ENCODE assay signal across 27 cellular contexts in the genomic region with DNA sequence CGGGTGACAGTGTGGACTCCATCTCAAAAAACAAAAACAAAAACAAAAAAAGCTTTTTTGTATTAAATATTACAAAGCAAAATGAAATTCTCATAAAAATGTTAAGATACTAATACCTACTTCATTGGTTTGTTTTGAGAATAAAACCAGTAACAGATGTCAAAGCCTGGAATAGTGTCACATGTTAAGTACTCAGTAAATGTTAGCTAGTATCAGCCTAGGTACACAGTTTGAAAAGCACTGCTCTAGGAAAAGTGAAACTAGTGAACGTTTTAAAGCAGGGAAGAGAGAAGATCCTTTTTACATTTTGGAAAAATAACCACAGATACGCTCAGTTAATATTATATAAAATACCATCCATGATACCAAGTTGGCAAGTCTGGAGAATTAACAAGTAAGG. TPM values are rescaled to one million over a fixed set of nuclear protein-coding genes. Genes with fewer than 3 reads are reported as not detected.
DNase-seq lines count a peak whose midpoint lies in the region; ATAC-seq and TF ChIP-seq lines count a peak whose summit lies in the region.
"Had no signal": no experiment of that assay in that cellular context is flagged by ENCODE, and none has a peak within 500 bp of the region (broad histone marks: within the 10 kb centered on the region; RNA-seq: fewer than 3 reads in every experiment).

No MANE protein-coding gene starts in this region.

- peaks cover 8 to 19% of the 10 kb centered on the region in 2 donors for H3K36me3 Mint-ChIP-seq in activated naive CD4-positive, alpha-beta T cell treated with anti-CD3 and anti-CD28 coated beads, Interleukin-2, amount 50 U/mL, for 72 hours
- H3K36me3 Mint-ChIP-seq in activated T-helper 17 cell treated with anti-CD3 and anti-CD28 coated beads, Interleukin-2, amount 50 U/mL, for 72 hours (ENCODE audit: low read depth) = peaks cover 80% of the 10 kb centered on the region
- H3K36me3 Mint-ChIP-seq in type B pancreatic cell = peaks cover 25% of the 10 kb centered on the region

- H3K4me1 ChIP-seq in heart left ventricle (peaks cover 0 to 49% (median 38%) of the 10 kb centered on the region in 12 donors), Peyer's patch (peaks cover 0 to 16% (median 2%) of the 10 kb centered on the region in 4 donors)
- H3K4me1 ChIP-seq: neural progenitor cell had no signal

- H3K4me3 ChIP-seq in heart left ventricle (no peak overlapping the region), Peyer's patch (no peak overlapping the region)
- H3K4me3 ChIP-seq: adrenal gland, gastroesophageal sphincter, HAP-1, neural progenitor cell, stomach, tibial artery had no signal

- no peaks in the 10 kb centered on the region for H3K27me3 Mint-ChIP-seq in activated T-helper 17 cell treated with anti-CD3 and anti-CD28 coated beads, Interleukin-2, amount 50 U/mL, for 72 hours
- no peaks in the 10 kb centered on the region for H3K27me3 Mint-ChIP-seq in type B pancreatic cell
- H3K27me3 Mint-ChIP-seq: CD4-positive, alpha-beta T cell; effector memory CD8-positive, alpha-beta T cell; progenitor cell of endocrine pancreas had no signal

- TF ChIP-seq CTCF in type B pancreatic cell (conservative IDR thresholded peaks at IDR 0.05) (no peak), heart left ventricle (IDR thresholded peaks at IDR 0.05) (no peak), Peyer's patch (IDR thresholded peaks at IDR 0.05) (no peak)

- H3K4me3 Mint-ChIP-seq in activated T-helper 17 cell treated with anti-CD3 and anti-CD28 coated beads, Interleukin-2, amount 50 U/mL, for 72 hours = peak overlapping the region; percentile 67
- no peak overlapping the region for H3K4me3 Mint-ChIP-seq in type B pancreatic cell
- H3K4me3 Mint-ChIP-seq: CD4-positive, alpha-beta T cell; neural progenitor cell had no signal

- H3K9me3 ChIP-seq in heart left ventricle (no peaks in the 10 kb centered on the region), Peyer's patch (no peaks in the 10 kb centered on the region)
- H3K9me3 ChIP-seq: adrenal gland, gastroesophageal sphincter, HAP-1, stomach, tibial artery had no signal

- H3K27me3 ChIP-seq in heart left ventricle = no peaks in the 10 kb centered on the region
- H3K27me3 ChIP-seq in Peyer's patch = no peaks in the 10 kb centered on the region
- H3K27me3 ChIP-seq: adrenal gland, brain microvascular endothelial cell, gastroesophageal sphincter, neural progenitor cell, stomach, tibial artery had no signal

- peak overlapping the region; percentile 74 to 82 for H3K27ac Mint-ChIP-seq in activated naive CD4-positive, alpha-beta T cell treated with anti-CD3 and anti-CD28 coated beads, Interleukin-2, amount 50 U/mL, for 72 hours
- H3K27ac Mint-ChIP-seq in activated T-helper 17 cell treated with anti-CD3 and anti-CD28 coated beads, Interleukin-2, amount 50 U/mL, for 72 hours = peak overlapping the region; percentile 88
- H3K27ac Mint-ChIP-seq in type B pancreatic cell = peak overlapping the region; percentile 60
- H3K27ac Mint-ChIP-seq: CD4-positive, alpha-beta T cell; neural progenitor cell; progenitor cell of endocrine pancreas had no signal

- DNase-seq in activated naive CD4-positive, alpha-beta T cell treated with anti-CD3 and anti-CD28 coated beads, Interleukin-2, amount 50 U/mL, for 72 hours (ENCODE audit: low spot score in 2 of 2) = no peak
- DNase-seq in activated naive CD4-positive, alpha-beta T cell (lab: John Stamatoyannopoulos, UW) = no peak
- DNase-seq in fibroblast of peridontal ligament (ENCODE audit: extremely low read depth) = peak; percentile 70
- no peak for DNase-seq in type B pancreatic cell (ENCODE audit: extremely low spot score, unreplicated experiment)
- no peak for DNase-seq in heart left ventricle
- DNase-seq in Peyer's patch = no peak
- DNase-seq: activated CD4-positive, alpha-beta T cell treated with anti-CD3 and anti-CD28 coated beads, Interleukin-2, amount 50 U/mL, for 48 hours; adrenal gland; brain microvascular endothelial cell; CD4-positive, alpha-beta T cell; DMS 273 treated with DMSO at 0.1 percent for 48 hours; effector memory CD8-positive, alpha-beta T cell; hypothalamus; Kasumi-1; MV-4-11; NCI-H187 treated with DMSO at 0.1 percent for 48 hours; RPMI8226; stimulated activated CD4-positive, alpha-beta T cell treated with anti-CD3 and anti-CD28 coated beads, Interleukin-15, amount 100 ng/mL, for 24 hours; stomach; tibial artery had no signal

- 69 to 75% (median 71%) methylated on average over 3 of the region's 3 CpGs for WGBS in heart left ventricle, 4 donors

- no peaks in the 10 kb centered on the region for H3K9me3 Mint-ChIP-seq in activated naive CD4-positive, alpha-beta T cell treated with anti-CD3 and anti-CD28 coated beads, Interleukin-2, amount 50 U/mL, for 72 hours
- no peaks in the 10 kb centered on the region for H3K9me3 Mint-ChIP-seq in activated T-helper 17 cell treated with anti-CD3 and anti-CD28 coated beads, Interleukin-2, amount 50 U/mL, for 72 hours
- H3K9me3 Mint-ChIP-seq in type B pancreatic cell = no peaks in the 10 kb centered on the region
- H3K9me3 Mint-ChIP-seq: CD4-positive, alpha-beta T cell; effector memory CD8-positive, alpha-beta T cell had no signal

- H3K36me3 ChIP-seq in heart left ventricle (peaks cover 0 to 50% (median 39%) of the 10 kb centered on the region in 9 donors), Peyer's patch (peaks cover 0 to 37% (median 0%) of the 10 kb centered on the region in 3 donors)

- intact Hi-C loops in heart left ventricle (cut with DNase I) = no loop called here

- ATAC-seq in activated naive CD4-positive, alpha-beta T cell treated with anti-CD3 and anti-CD28 coated beads, Interleukin-2, amount 50 U/mL, for 72 hours = no peak
- ATAC-seq in activated T-helper 17 cell treated with anti-CD3 and anti-CD28 coated beads, Interleukin-2, amount 50 U/mL, for 72 hours (replicated peaks) = no peak
- no peak for ATAC-seq in heart left ventricle
- ATAC-seq: effector memory CD8-positive, alpha-beta T cell; esophagus mucosa; gastroesophageal sphincter had no signal

- no peak overlapping the region for H3K27ac ChIP-seq in heart left ventricle
- H3K27ac ChIP-seq in Peyer's patch = no peak overlapping the region
- H3K27ac ChIP-seq: adrenal gland, brain microvascular endothelial cell, gastroesophageal sphincter, neural progenitor cell, stomach, tibial artery, VCaP had no signal

- TF ChIP-seq POLR2A in heart left ventricle (IDR thresholded peaks at IDR 0.05) (no peak), Peyer's patch (IDR thresholded peaks at IDR 0.05) (no peak)

- peaks cover 46% of the 10 kb centered on the region for H3K4me1 Mint-ChIP-seq in activated T-helper 17 cell treated with anti-CD3 and anti-CD28 coated beads, Interleukin-2, amount 50 U/mL, for 72 hours
- H3K4me1 Mint-ChIP-seq in type B pancreatic cell (ENCODE audit: unreplicated experiment) = peaks cover 12% of the 10 kb centered on the region

RNA-seq across cellular contexts. Expression of a gene that starts 37.1 kb away (rescaled TPM):
- 10 to 100 TPM; 14.4 to 36.5 TPM for total RNA-seq in activated naive CD4-positive, alpha-beta T cell treated with anti-CD3 and anti-CD28 coated beads, Interleukin-2, amount 50 U/mL, for 72 hours
- total RNA-seq in activated T-helper 17 cell treated with anti-CD3 and anti-CD28 coated beads, Interleukin-2, amount 50 U/mL, for 72 hours = 10 to 100 TPM; 22.7 to 31.2 TPM
- total RNA-seq in type B pancreatic cell (ENCODE audit: low replicate concordance) (33.5 and 37.6 TPM in 2 replicates), heart left ventricle (10 to 100 TPM in 8 of 9 donors, 1 to 10 TPM in 1; 8.9 to 22.4 (median 15.1) TPM), Peyer's patch (10 to 100 TPM; 10.5 to 45.4 (median 21.0) TPM)
- 10 to 100 TPM in 1 of 2 donors, 1 to 10 TPM in 1; 6.5 to 12.1 TPM for polyA plus RNA-seq in heart left ventricle

RNA-seq across cellular contexts. Expression of a gene that starts 38.1 kb away (rescaled TPM):
- 100 to 1,000 TPM; 225 to 256 TPM for total RNA-seq in activated naive CD4-positive, alpha-beta T cell treated with anti-CD3 and anti-CD28 coated beads, Interleukin-2, amount 50 U/mL, for 72 hours
- total RNA-seq in activated T-helper 17 cell treated with anti-CD3 and anti-CD28 coated beads, Interleukin-2, amount 50 U/mL, for 72 hours = 100 to 1,000 TPM; 283 TPM
- 318 and 354 TPM in 2 replicates for total RNA-seq in type B pancreatic cell (ENCODE audit: low replicate concordance)
- total RNA-seq in heart left ventricle = 100 to 1,000 TPM; 169 to 310 (median 213) TPM
- polyA plus RNA-seq in heart left ventricle = 100 to 1,000 TPM in 1 of 2 donors, 10 to 100 TPM in 1; 91.0 to 249 TPM
- total RNA-seq in Peyer's patch = 100 to 1,000 TPM in 3 of 4 donors, 10 to 100 TPM in 1; 76.9 to 155 (median 114) TPM
